ENCODE assay signal across 21 cellular contexts in genomic region chr11:66886317-66886588, GRCh38.
"Had no signal": no experiment of that assay in that cellular context is flagged by ENCODE, and none has a peak within 500 bp of the region (broad histone marks: within the 10 kb centered on the region; RNA-seq: fewer than 3 reads in every experiment).

No MANE protein-coding gene starts in this region.

- DNase-seq: activated CD4-positive, alpha-beta memory T cell treated with anti-CD3 and anti-CD28 coated beads, Interleukin-2, amount 10 ng/mL, durations not matched to agents 7 days and 5 days; activated CD4-positive, alpha-beta T cell treated with anti-CD3 and anti-CD28 coated beads for 4 hours; activated CD8-positive, alpha-beta memory T cell treated with anti-CD3 and anti-CD28 coated beads, Interleukin-2, amount 50 U/mL, for 4 hours; activated gamma-delta T cell; activated T-cell treated with anti-CD3 and anti-CD28 coated beads, Interleukin-2, amount 50 U/mL, for 72 hours; cortex of kidney; effector CD4-positive, alpha-beta T cell; foreskin keratinocyte; kidney glomerular epithelial cell; mesendoderm; sigmoid colon; stimulated activated CD4-positive, alpha-beta T cell treated with anti-CD3 and anti-CD28 coated beads, Interleukin-12 subunit alpha, Interleukin-12 subunit beta, amount 100 ng/mL, for 4 hours; stimulated activated CD4-positive, alpha-beta T cell treated with anti-CD3 and anti-CD28 coated beads, Interleukin-2, amount 100 ng/mL, for 24 hours; T-helper 17 cell; trophoblast cell had no signal

- H3K4me3 ChIP-seq: body of pancreas, ovary, sigmoid colon had no signal

- H3K9me3 ChIP-seq: body of pancreas, ovary, sigmoid colon had no signal

- H3K4me3 Mint-ChIP-seq: activated CD4-positive, alpha-beta memory T cell treated with anti-CD3 and anti-CD28 coated beads, Interleukin-2, amount 10 ng/mL, durations not matched to agents 7 days and 5 days; activated T-cell treated with anti-CD3 and anti-CD28 coated beads, Interleukin-2, amount 50 U/mL, for 72 hours; central memory CD8-positive, alpha-beta T cell; natural killer cell treated with Interleukin-12 subunit alpha and Interleukin-12 subunit beta and Interleukin-15 and Interleukin-18, amount 100 ng/mL, for 72 hours; stimulated activated memory B cell treated with anti-CD40 and anti-IgM and Interleukin-4, amounts not matched to agents 10 μg/mL and 1 μg/mL and 100 μg/mL, for 72 hours; T-helper 17 cell had no signal

- H3K27me3 ChIP-seq: body of pancreas, foreskin keratinocyte, ovary, sigmoid colon had no signal

- H3K9me3 Mint-ChIP-seq: activated CD4-positive, alpha-beta memory T cell treated with anti-CD3 and anti-CD28 coated beads, Interleukin-2, amount 10 ng/mL, durations not matched to agents 7 days and 5 days; activated naive CD4-positive, alpha-beta T cell treated with anti-CD3 and anti-CD28 coated beads, Interleukin-2, amount 50 U/mL, for 72 hours; activated T-cell treated with anti-CD3 and anti-CD28 coated beads, Interleukin-2, amount 50 U/mL, for 72 hours; central memory CD8-positive, alpha-beta T cell; natural killer cell treated with Interleukin-12 subunit alpha and Interleukin-12 subunit beta and Interleukin-15 and Interleukin-18, amount 100 ng/mL, for 72 hours; stimulated activated memory B cell treated with anti-CD40 and anti-IgM and Interleukin-4, amounts not matched to agents 10 μg/mL and 1 μg/mL and 100 μg/mL, for 72 hours had no signal

- H3K27me3 Mint-ChIP-seq: activated CD4-positive, alpha-beta memory T cell treated with anti-CD3 and anti-CD28 coated beads, Interleukin-2, amount 10 ng/mL, durations not matched to agents 7 days and 5 days; central memory CD8-positive, alpha-beta T cell; natural killer cell treated with Interleukin-12 subunit alpha and Interleukin-12 subunit beta and Interleukin-15 and Interleukin-18, amount 100 ng/mL, for 72 hours had no signal

- H3K36me3 ChIP-seq: ovary, sigmoid colon had no signal

- ATAC-seq: activated naive CD4-positive, alpha-beta T cell treated with anti-CD3 and anti-CD28 coated beads, Interleukin-2, amount 50 U/mL, for 72 hours; activated T-cell treated with anti-CD3 and anti-CD28 coated beads, Interleukin-2, amount 50 U/mL, for 72 hours; natural killer cell treated with Interleukin-12 subunit alpha and Interleukin-12 subunit beta and Interleukin-15 and Interleukin-18, amount 100 ng/mL, for 72 hours; stimulated activated memory B cell treated with anti-CD40 and anti-IgM and Interleukin-4, amounts not matched to agents 10 μg/mL and 1 μg/mL and 100 μg/mL, for 72 hours; T-helper 17 cell had no signal

- H3K36me3 Mint-ChIP-seq: activated naive CD4-positive, alpha-beta T cell treated with anti-CD3 and anti-CD28 coated beads, Interleukin-2, amount 50 U/mL, for 72 hours; natural killer cell treated with Interleukin-12 subunit alpha and Interleukin-12 subunit beta and Interleukin-15 and Interleukin-18, amount 100 ng/mL, for 72 hours; stimulated activated memory B cell treated with anti-CD40 and anti-IgM and Interleukin-4, amounts not matched to agents 10 μg/mL and 1 μg/mL and 100 μg/mL, for 72 hours had no signal

- H3K27ac Mint-ChIP-seq: activated CD4-positive, alpha-beta memory T cell treated with anti-CD3 and anti-CD28 coated beads, Interleukin-2, amount 10 ng/mL, durations not matched to agents 7 days and 5 days; activated T-cell treated with anti-CD3 and anti-CD28 coated beads, Interleukin-2, amount 50 U/mL, for 72 hours; natural killer cell treated with Interleukin-12 subunit alpha and Interleukin-12 subunit beta and Interleukin-15 and Interleukin-18, amount 100 ng/mL, for 72 hours; stimulated activated memory B cell treated with anti-CD40 and anti-IgM and Interleukin-4, amounts not matched to agents 10 μg/mL and 1 μg/mL and 100 μg/mL, for 72 hours; T-helper 17 cell had no signal

- H3K27ac ChIP-seq: body of pancreas, foreskin keratinocyte, ovary, sigmoid colon had no signal

- H3K4me1 Mint-ChIP-seq: activated CD4-positive, alpha-beta memory T cell treated with anti-CD3 and anti-CD28 coated beads, Interleukin-2, amount 10 ng/mL, durations not matched to agents 7 days and 5 days had no signal
